In genomic region chr17:2792541-2793169, GRCh38 we compare ENCODE assay signal across 14 cellular contexts. TPM values are rescaled to one million over a fixed set of nuclear protein-coding genes. Genes with fewer than 3 reads are reported as not detected.
DNase-seq lines count a peak whose midpoint lies in the region; ATAC-seq lines count a peak whose summit lies in the region.
"Had no signal": no experiment of that assay in that cellular context is flagged by ENCODE, and none has a peak within 500 bp of the region (broad histone marks: within the 10 kb centered on the region; RNA-seq: fewer than 3 reads in every experiment).

No MANE protein-coding gene starts in this region.

- H3K4me3 Mint-ChIP-seq in IgD-negative memory B cell = peak overlapping the region in 3 of 4 donors; percentile 74 to 88 (median 86)
- peak overlapping the region; percentile 32 for H3K4me3 Mint-ChIP-seq in activated CD8-positive, alpha-beta memory T cell treated with anti-CD3 and anti-CD28 coated beads, Interleukin-2, amount 10 ng/mL, durations not matched to agents 7 days and 5 days
- H3K4me3 Mint-ChIP-seq: brain; HFFc6; stimulated activated naive CD8-positive, alpha-beta T cell treated with anti-CD3 and anti-CD28 coated beads, Interleukin-15, Interleukin-2, amounts not matched to agents 100 ng/mL and 50 ng/mL, for 24 hours had no signal

- H3K4me3 ChIP-seq in effector memory CD4-positive, alpha-beta T cell (ENCODE audit: insufficient read depth, low read depth, low read length, poor library complexity, severe bottlenecking) = no peak overlapping the region

- no peaks in the 10 kb centered on the region for H3K27me3 ChIP-seq in effector memory CD4-positive, alpha-beta T cell (replicated peaks; ENCODE audit: control insufficient read depth, insufficient read depth, low read length, poor library complexity, severe bottlenecking)

- ATAC-seq in activated CD8-positive, alpha-beta memory T cell treated with anti-CD3 and anti-CD28 coated beads, Interleukin-2, amount 10 ng/mL, durations not matched to agents 7 days and 5 days = peak; percentile 24

- peak; percentile 90 for DNase-seq in activated CD8-positive, alpha-beta memory T cell treated with anti-CD3 and anti-CD28 coated beads, Interleukin-2, amount 10 ng/mL, durations not matched to agents 7 days and 5 days
- peak; percentile 46 to 78 (median 58) for DNase-seq in effector memory CD4-positive, alpha-beta T cell
- DNase-seq in stimulated activated CD8-positive, alpha-beta memory T cell treated with anti-CD3 and anti-CD28 coated beads, Interleukin-4, amount 100 ng/mL, for 4 hours (ENCODE audit: low read depth in 2 of 2, low spot score in 1 of 2) = peak; percentile 54 to 71
- no peak for DNase-seq in NCI-H1930 (lab: John Stamatoyannopoulos, UW)
- no peak for DNase-seq in NCI-H187 (lab: John Stamatoyannopoulos, UW)
- no peak for DNase-seq in NCI-H2107 (lab: John Stamatoyannopoulos, UW)
- DNase-seq in NCI-H2171 treated with DMSO at 0.1 percent for 48 hours (lab: John Stamatoyannopoulos, UW) = no peak
- DNase-seq: HFFc6, NCI-H1436 treated with DMSO at 0.1 percent for 48 hours, T1000 had no signal

- no peaks in the 10 kb centered on the region for H3K36me3 ChIP-seq in effector memory CD4-positive, alpha-beta T cell (ENCODE audit: control insufficient read depth, insufficient read depth, low read length)

- H3K27me3 Mint-ChIP-seq in IgD-negative memory B cell = no peaks in the 10 kb centered on the region
- H3K27me3 Mint-ChIP-seq in activated CD8-positive, alpha-beta memory T cell treated with anti-CD3 and anti-CD28 coated beads, Interleukin-2, amount 10 ng/mL, durations not matched to agents 7 days and 5 days = peaks cover 70% of the 10 kb centered on the region

- H3K9me3 Mint-ChIP-seq in IgD-negative memory B cell = no peaks in the 10 kb centered on the region
- H3K9me3 Mint-ChIP-seq in activated CD8-positive, alpha-beta memory T cell treated with anti-CD3 and anti-CD28 coated beads, Interleukin-2, amount 10 ng/mL, durations not matched to agents 7 days and 5 days (ENCODE audit: low read depth) = no peaks in the 10 kb centered on the region
- H3K9me3 Mint-ChIP-seq: brain; HFFc6; stimulated activated naive CD8-positive, alpha-beta T cell treated with anti-CD3 and anti-CD28 coated beads, Interleukin-15, Interleukin-2, amounts not matched to agents 100 ng/mL and 50 ng/mL, for 24 hours had no signal

- no peak overlapping the region for H3K27ac ChIP-seq in effector memory CD4-positive, alpha-beta T cell (ENCODE audit: insufficient read depth, low read length, poor library complexity, severe bottlenecking)

- CTCF ChIA-PET in activated CD8-positive, alpha-beta memory T cell treated with anti-CD3 and anti-CD28 coated beads, Interleukin-2, amount 10 ng/mL, durations not matched to agents 7 days and 5 days (lab: Charles Lee) = interaction anchor here (0.6 to 10.2 kb wide), 4 partner anchors 9 to 247 kb away, joined by 3 to 120 read pairs (median 4); no protein-coding TSS in a partner anchor

- H3K27ac Mint-ChIP-seq in IgD-negative memory B cell = peak overlapping the region; percentile 80 to 88 (median 87)
- peak overlapping the region; percentile 62 for H3K27ac Mint-ChIP-seq in activated CD8-positive, alpha-beta memory T cell treated with anti-CD3 and anti-CD28 coated beads, Interleukin-2, amount 10 ng/mL, durations not matched to agents 7 days and 5 days
- H3K27ac Mint-ChIP-seq: brain; HFFc6; stimulated activated naive CD8-positive, alpha-beta T cell treated with anti-CD3 and anti-CD28 coated beads, Interleukin-15, Interleukin-2, amounts not matched to agents 100 ng/mL and 50 ng/mL, for 24 hours had no signal

- peaks cover 57% of the 10 kb centered on the region for H3K4me1 ChIP-seq in effector memory CD4-positive, alpha-beta T cell (ENCODE audit: control insufficient read depth, insufficient read depth, low read length, poor library complexity, severe bottlenecking)

- H3K4me1 Mint-ChIP-seq in IgD-negative memory B cell = peaks cover 42 to 56% (median 56%) of the 10 kb centered on the region in 3 donors
- peaks cover 68% of the 10 kb centered on the region for H3K4me1 Mint-ChIP-seq in activated CD8-positive, alpha-beta memory T cell treated with anti-CD3 and anti-CD28 coated beads, Interleukin-2, amount 10 ng/mL, durations not matched to agents 7 days and 5 days

- no peaks in the 10 kb centered on the region for H3K36me3 Mint-ChIP-seq in IgD-negative memory B cell
- H3K36me3 Mint-ChIP-seq in activated CD8-positive, alpha-beta memory T cell treated with anti-CD3 and anti-CD28 coated beads, Interleukin-2, amount 10 ng/mL, durations not matched to agents 7 days and 5 days = peaks cover 4% of the 10 kb centered on the region
- H3K36me3 Mint-ChIP-seq: brain had no signal

- H3K9me3 ChIP-seq in effector memory CD4-positive, alpha-beta T cell (ENCODE audit: control insufficient read depth, low read length) = no peaks in the 10 kb centered on the region

RNA-seq across cellular contexts. Expression of gene RAP1GAP2, which starts 3.6 kb away (rescaled TPM):
- polyA plus RNA-seq in IgD-negative memory B cell = 3.9 TPM
- 10 to 100 TPM in 1 of 2 experiments, 1 to 10 TPM in 1; 6.5 to 26.2 TPM for total RNA-seq in activated CD8-positive, alpha-beta memory T cell treated with anti-CD3 and anti-CD28 coated beads, Interleukin-2, amount 10 ng/mL, durations not matched to agents 7 days and 5 days

RNA-seq across cellular contexts. Expression of gene CCDC92B, which starts 43.2 kb away (rescaled TPM):
- polyA plus RNA-seq in IgD-negative memory B cell = not detected
- under 1 TPM in 1 of 2 experiments, not detected in 1; 0.12 TPM for total RNA-seq in activated CD8-positive, alpha-beta memory T cell treated with anti-CD3 and anti-CD28 coated beads, Interleukin-2, amount 10 ng/mL, durations not matched to agents 7 days and 5 days
- total RNA-seq: HFFc6, osteocyte had no signal

Comparison
In these comparisons a context has a peak if more than half of its experiments do, and no peak if none do; other contexts are left out.
1. DNase-seq: peak in activated CD8-positive, alpha-beta memory T cell treated with anti-CD3 and anti-CD28 coated beads, Interleukin-2, amount 10 ng/mL, durations not matched to agents 7 days and 5 days (single experiment), effector memory CD4-positive, alpha-beta T cell (3 of 3) and stimulated activated CD8-positive, alpha-beta memory T cell treated with anti-CD3 and anti-CD28 coated beads, Interleukin-4, amount 100 ng/mL, for 4 hours (2 of 2); none in NCI-H1930 (0 of 2), NCI-H187 (0 of 2), NCI-H2107 (single experiment) and NCI-H2171 treated with DMSO at 0.1 percent for 48 hours (single experiment).